In the genomic region with DNA sequence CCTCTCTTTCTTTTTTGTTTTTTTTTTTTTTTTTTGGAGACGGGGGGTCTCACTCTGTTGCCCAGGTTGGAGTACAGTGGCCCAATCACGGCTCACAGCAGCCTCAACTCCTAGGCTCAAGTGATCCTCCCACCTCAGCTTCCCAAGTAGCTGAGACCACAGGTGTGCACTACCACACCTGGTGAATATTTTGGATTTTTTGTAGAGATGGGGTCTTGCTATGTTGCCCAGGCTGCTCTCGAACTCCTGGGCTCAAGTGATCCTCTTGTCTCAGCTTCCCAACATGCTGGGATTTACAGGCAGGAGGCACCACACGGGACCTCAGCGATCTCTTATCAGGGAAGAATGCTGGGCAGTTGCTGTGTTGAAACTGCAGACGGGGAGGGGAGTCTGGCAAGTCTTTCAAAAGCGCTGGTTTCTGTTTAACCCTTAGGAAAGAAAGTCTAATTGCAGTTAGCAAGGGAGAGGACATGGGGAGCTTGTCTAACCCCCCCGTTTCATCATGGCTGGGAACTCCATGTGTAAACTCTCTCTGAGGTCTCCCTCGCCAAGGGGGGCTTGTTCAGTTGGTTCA, we compare ENCODE assay signal across 1 cellular context.
TF ChIP-seq lines count a peak whose summit lies in the region.

No MANE protein-coding gene starts in this region.

TF ChIP-seq in K562, 482 proteins besides CTCF, POLR2A, EP300 and RAD21 (continued from another document):
- TF ChIP-seq, protein P1, sequence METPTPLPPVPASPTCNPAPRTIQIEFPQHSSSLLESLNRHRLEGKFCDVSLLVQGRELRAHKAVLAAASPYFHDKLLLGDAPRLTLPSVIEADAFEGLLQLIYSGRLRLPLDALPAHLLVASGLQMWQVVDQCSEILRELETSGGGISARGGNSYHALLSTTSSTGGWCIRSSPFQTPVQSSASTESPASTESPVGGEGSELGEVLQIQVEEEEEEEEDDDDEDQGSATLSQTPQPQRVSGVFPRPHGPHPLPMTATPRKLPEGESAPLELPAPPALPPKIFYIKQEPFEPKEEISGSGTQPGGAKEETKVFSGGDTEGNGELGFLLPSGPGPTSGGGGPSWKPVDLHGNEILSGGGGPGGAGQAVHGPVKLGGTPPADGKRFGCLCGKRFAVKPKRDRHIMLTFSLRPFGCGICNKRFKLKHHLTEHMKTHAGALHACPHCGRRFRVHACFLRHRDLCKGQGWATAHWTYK (CRISPR knock-in tag; IDR thresholded peaks at IDR 0.05) = no peak
- TF ChIP-seq ETS2 (tag; IDR thresholded peaks at IDR 0.05; ENCODE audit: borderline replicate concordance, poor library complexity, severe bottlenecking) (no peak), ZNF124 (CRISPR knock-in tag; IDR thresholded peaks at IDR 0.05) (no peak), JUND (IDR thresholded peaks at IDR 0.05; ENCODE audit: borderline replicate concordance, low read depth, low read length) (no peak), JUND (tag; IDR thresholded peaks at IDR 0.05; ENCODE audit: borderline replicate concordance, low read depth, low read length) (no peak), FUS (optimal IDR thresholded peaks at IDR 0.05; ENCODE audit: low read depth, low read length) (no peak)
- TF ChIP-seq, protein P2, sequence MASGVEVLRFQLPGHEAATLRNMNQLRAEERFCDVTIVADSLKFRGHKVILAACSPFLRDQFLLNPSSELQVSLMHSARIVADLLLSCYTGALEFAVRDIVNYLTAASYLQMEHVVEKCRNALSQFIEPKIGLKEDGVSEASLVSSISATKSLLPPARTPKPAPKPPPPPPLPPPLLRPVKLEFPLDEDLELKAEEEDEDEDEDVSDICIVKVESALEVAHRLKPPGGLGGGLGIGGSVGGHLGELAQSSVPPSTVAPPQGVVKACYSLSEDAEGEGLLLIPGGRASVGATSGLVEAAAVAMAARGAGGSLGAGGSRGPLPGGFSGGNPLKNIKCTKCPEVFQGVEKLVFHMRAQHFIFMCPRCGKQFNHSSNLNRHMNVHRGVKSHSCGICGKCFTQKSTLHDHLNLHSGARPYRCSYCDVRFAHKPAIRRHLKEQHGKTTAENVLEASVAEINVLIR (CRISPR knock-in tag; IDR thresholded peaks at IDR 0.05) = no peak
TF ChIP-seq in K562: peak in this region for 1.
